ENCODE assay signal across 14 cellular contexts in genomic region chr7:92696584-92696983, GRCh38.
DNase-seq lines count a peak whose midpoint lies in the region; ATAC-seq and TF ChIP-seq lines count a peak whose summit lies in the region.
"Had no signal": no experiment of that assay in that cellular context is flagged by ENCODE, and none has a peak within 500 bp of the region (broad histone marks: within the 10 kb centered on the region; RNA-seq: fewer than 3 reads in every experiment).

No MANE protein-coding gene starts in this region.

- H4K20me1 ChIP-seq in PC-9 (ENCODE audit: insufficient read depth) = no peaks in the 10 kb centered on the region
- H4K20me1 ChIP-seq in osteoblast (ENCODE audit: insufficient read depth, low read length) = no peaks in the 10 kb centered on the region

- POLR2A ChIA-PET in PC-9 (lab: Charles Lee; ENCODE audit: unreplicated experiment) = no interaction called here

- CTCF ChIA-PET in PC-9 (lab: Charles Lee) = no interaction called here

- H3K79me2 ChIP-seq in ACC112 (ENCODE audit: control insufficient read depth, insufficient read depth, low read length, unreplicated experiment) (peaks cover 43% of the 10 kb centered on the region), PC-9 (ENCODE audit: low read depth) (peaks cover 14% of the 10 kb centered on the region), osteoblast (ENCODE audit: insufficient read depth, low read length) (peaks cover 54% of the 10 kb centered on the region)

- intact Hi-C loops in PC-9 (cut with micrococcal nuclease; ENCODE audit: unreplicated experiment) (loop anchor here (5.0 to 10.0 kb wide), 3 partner anchors 218 to 528 kb away; partner anchors contain the start of gene HEPACAM2), lower leg skin (cut with DNase I; ENCODE audit: low total_unique reads) (no loop called here)

- DNase-seq in PC-9 (no peak), foreskin keratinocyte (no peak), osteoblast (ENCODE audit: insufficient read length, low spot score, missing footprints) (no peak), lower leg skin (ENCODE audit: low spot score in 2 of 2) (no peak), GM20000 (ENCODE audit: low spot score) (no peak), cerebellum (ENCODE audit: low spot score) (no peak)
- DNase-seq: activated B cell treated with CpG ODN at 0.5 μM for 24 hours; H9; MM.1S; NCI-H2171; stimulated activated CD4-positive, alpha-beta T cell treated with anti-CD3 and anti-CD28 coated beads, Interleukin-15, amount 100 ng/mL, for 24 hours had no signal

- no TSS peak for BruUV-seq in PC-9 (replicated peaks; lab: Mats Ljungman, UMichigan)

- no peak for TF ChIP-seq POLR2A in lower leg skin (IDR thresholded peaks at IDR 0.05)

- H2AFZ ChIP-seq in ACC112 (ENCODE audit: low read length, unreplicated experiment) = no peak overlapping the region
- no peak overlapping the region for H2AFZ ChIP-seq in PC-9
- no peak overlapping the region for H2AFZ ChIP-seq in osteoblast (ENCODE audit: low read length)

- no peak for ATAC-seq in foreskin keratinocyte
- no peak for ATAC-seq in GM19455 (IDR thresholded peaks at IDR 0.05; ENCODE audit: unreplicated experiment)

- H3K4me1 ChIP-seq in ACC112 (ENCODE audit: control insufficient read depth, insufficient read depth, low read length, unreplicated experiment) (peaks cover 53% of the 10 kb centered on the region), PC-9 (replicated peaks; ENCODE audit: insufficient read depth) (peaks cover 6% of the 10 kb centered on the region; the same call in 1 of the 2 replicates), foreskin keratinocyte (peaks cover 24% of the 10 kb centered on the region), osteoblast (ENCODE audit: insufficient read depth, low read length) (peaks cover 51% of the 10 kb centered on the region)

- H3F3A ChIP-seq in PC-9 (ENCODE audit: insufficient read depth, low read depth) = no peaks in the 10 kb centered on the region; the same call in 1 of the 2 replicates

- H3K36me3 ChIP-seq in ACC112 (ENCODE audit: insufficient read depth, low read length) (no peaks in the 10 kb centered on the region), PC-9 (ENCODE audit: low read depth) (no peaks in the 10 kb centered on the region), osteoblast (ENCODE audit: insufficient read depth, low read length) (no peaks in the 10 kb centered on the region)
- H3K36me3 ChIP-seq: neutrophil had no signal

- H3K4me2 ChIP-seq in PC-9 (peak overlapping the region; percentile 81), osteoblast (ENCODE audit: insufficient read depth, low read length) (peak overlapping the region; percentile 85)

- H3K9me3 ChIP-seq in PC-9 (ENCODE audit: insufficient read depth, low read depth) (no peaks in the 10 kb centered on the region), osteoblast (ENCODE audit: low read depth, low read length) (no peaks in the 10 kb centered on the region)
- H3K9me3 ChIP-seq: neutrophil had no signal

- H3K27ac ChIP-seq in ACC112 (ENCODE audit: low read depth, low read length) = peak overlapping the region; percentile 87
- H3K27ac ChIP-seq in PC-9 = no peak overlapping the region
- H3K27ac ChIP-seq in foreskin keratinocyte = peak overlapping the region; percentile 7
- H3K27ac ChIP-seq in osteoblast (ENCODE audit: low read depth, low read length) = peak overlapping the region; percentile 89

- H3K27me3 ChIP-seq in ACC112 (ENCODE audit: insufficient read depth, low read length) = no peaks in the 10 kb centered on the region
- H3K27me3 ChIP-seq in PC-9 (ENCODE audit: insufficient read depth, low read depth) = no peaks in the 10 kb centered on the region
- no peaks in the 10 kb centered on the region for H3K27me3 ChIP-seq in foreskin keratinocyte
- no peaks in the 10 kb centered on the region for H3K27me3 ChIP-seq in osteoblast (ENCODE audit: insufficient read depth, low read length)
- H3K27me3 ChIP-seq: neutrophil had no signal

- TF ChIP-seq CTCF in PC-9 (conservative IDR thresholded peaks at IDR 0.05) (no peak), foreskin keratinocyte (conservative IDR thresholded peaks at IDR 0.05) (no peak), osteoblast (IDR thresholded peaks at IDR 0.05; ENCODE audit: extremely low read depth, low read depth, low read length) (no peak), lower leg skin (IDR thresholded peaks at IDR 0.05) (no peak), GM20000 (IDR thresholded peaks at IDR 0.05; ENCODE audit: extremely low read depth, missing control alignments) (no peak)

- H3K4me3 ChIP-seq in ACC112 (ENCODE audit: low read depth, low read length) (peak overlapping the region; percentile 79; the same call in 1 of the 2 replicates), PC-9 (no peak overlapping the region), osteoblast (ENCODE audit: insufficient read depth, low read length) (no peak overlapping the region), lower leg skin (ENCODE audit: low read depth, poor library complexity, severe bottlenecking) (no peak overlapping the region)

- H3K9me2 ChIP-seq in PC-9 (ENCODE audit: insufficient read depth) = no peaks in the 10 kb centered on the region; the same call in 1 of the 2 replicates

- 82 to 84% methylated on average over 4 of the region's 4 CpGs for WGBS in lower leg skin, 2 donors
